Comparison of ENCODE assay signal across 14 cellular contexts in genomic region chr6:169949501-169950097, GRCh38.
"Had no signal": no experiment of that assay in that cellular context is flagged by ENCODE, and none has a peak within 500 bp of the region (broad histone marks: within the 10 kb centered on the region; RNA-seq: fewer than 3 reads in every experiment).

No MANE protein-coding gene starts in this region.

- H3K4me3 ChIP-seq: body of pancreas, gastroesophageal sphincter, left ventricle myocardium inferior, thoracic aorta had no signal

- H3K4me3 Mint-ChIP-seq: activated naive CD4-positive, alpha-beta T cell treated with anti-CD3 and anti-CD28 coated beads, Interleukin-2, amount 50 U/mL, for 24 hours; nephron progenitor cell; stimulated activated naive CD8-positive, alpha-beta T cell treated with anti-CD3 and anti-CD28 coated beads, Interleukin-15, amount 100 ng/mL, for 72 hours had no signal

- H3K9me3 Mint-ChIP-seq: activated naive CD4-positive, alpha-beta T cell treated with anti-CD3 and anti-CD28 coated beads, Interleukin-2, amount 50 U/mL, for 24 hours had no signal

- H3K9me3 ChIP-seq: body of pancreas, thoracic aorta had no signal

- DNase-seq: activated CD4-positive, alpha-beta T cell treated with anti-CD3 and anti-CD28 coated beads, Interleukin-2, amount 50 U/mL, for 1 hour; activated CD4-positive, CD25-positive, alpha-beta regulatory T cell; body of pancreas; central memory CD4-positive, alpha-beta T cell; effector memory CD4-positive, alpha-beta T cell; left ventricle myocardium inferior; mesendoderm; nephron progenitor cell; stimulated activated CD4-positive, alpha-beta T cell treated with anti-CD3 and anti-CD28 coated beads, Interleukin-4, amount 100 ng/mL, for 1 hour; stimulated activated naive CD8-positive, alpha-beta T cell treated with anti-CD3 and anti-CD28 coated beads, Interleukin-15, amount 100 ng/mL, for 72 hours had no signal

- H3K27ac Mint-ChIP-seq: activated naive CD4-positive, alpha-beta T cell treated with anti-CD3 and anti-CD28 coated beads, Interleukin-2, amount 50 U/mL, for 24 hours; nephron progenitor cell; stimulated activated naive CD8-positive, alpha-beta T cell treated with anti-CD3 and anti-CD28 coated beads, Interleukin-15, amount 100 ng/mL, for 72 hours had no signal

- H3K36me3 ChIP-seq: gastroesophageal sphincter, left ventricle myocardium inferior, thoracic aorta had no signal

- ATAC-seq: body of pancreas; gastroesophageal sphincter; stimulated activated naive CD8-positive, alpha-beta T cell treated with anti-CD3 and anti-CD28 coated beads, Interleukin-15, amount 100 ng/mL, for 72 hours had no signal

- H3K36me3 Mint-ChIP-seq: activated naive CD4-positive, alpha-beta T cell treated with anti-CD3 and anti-CD28 coated beads, Interleukin-2, amount 50 U/mL, for 24 hours had no signal

- H3K27ac ChIP-seq: body of pancreas, epithelial cell of prostate, gastroesophageal sphincter, left ventricle myocardium inferior, thoracic aorta had no signal

- H3K4me1 Mint-ChIP-seq: activated naive CD4-positive, alpha-beta T cell treated with anti-CD3 and anti-CD28 coated beads, Interleukin-2, amount 50 U/mL, for 24 hours had no signal

- H3K27me3 ChIP-seq: body of pancreas, gastroesophageal sphincter had no signal

- H3K27me3 Mint-ChIP-seq: activated naive CD4-positive, alpha-beta T cell treated with anti-CD3 and anti-CD28 coated beads, Interleukin-2, amount 50 U/mL, for 24 hours had no signal

- H3K4me1 ChIP-seq: body of pancreas, gastroesophageal sphincter, left ventricle myocardium inferior had no signal
